24 cellular contexts compared by ENCODE assay signal in the genomic region with DNA sequence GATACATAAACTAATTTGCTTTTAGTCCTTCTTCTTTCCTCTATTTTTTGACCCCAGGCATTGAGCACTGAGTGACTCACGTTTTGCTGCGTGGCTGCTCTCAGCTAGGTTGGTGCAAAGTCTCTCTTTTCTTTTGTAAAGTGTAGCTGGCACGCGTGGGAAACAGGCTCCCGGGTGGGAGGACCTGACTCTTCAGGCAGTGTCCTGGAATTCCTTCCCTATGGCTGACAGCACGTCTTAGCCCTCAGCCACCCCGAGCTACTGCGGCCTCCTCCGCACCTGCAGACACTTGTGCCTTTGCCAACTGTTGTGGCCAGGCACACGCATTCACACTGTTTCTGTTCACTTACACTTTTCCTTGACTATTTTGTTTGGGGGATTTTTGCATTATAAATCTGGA. TPM values are rescaled to one million over a fixed set of nuclear protein-coding genes. Genes with fewer than 3 reads are reported as not detected.
A peak's percentile ranks its signal among the peaks of the same experiment; 100 is the strongest.
DNase-seq lines count a peak whose midpoint lies in the region; ATAC-seq and TF ChIP-seq lines count a peak whose summit lies in the region.
"Had no signal": no experiment of that assay in that cellular context is flagged by ENCODE, and none has a peak within 500 bp of the region (broad histone marks: within the 10 kb centered on the region; RNA-seq: fewer than 3 reads in every experiment).

No MANE protein-coding gene starts in this region.

- no peaks in the 10 kb centered on the region for H3K36me3 Mint-ChIP-seq in CD8-positive, alpha-beta T cell
- H3K36me3 Mint-ChIP-seq in endodermal cell (ENCODE audit: low read depth), result no peaks in the 10 kb centered on the region

- POLR2A ChIA-PET in CD8-positive, alpha-beta T cell (lab: Charles Lee), result no interaction called here

- intact Hi-C loops in CD8-positive, alpha-beta T cell (cut with DNase I, micrococcal nuclease), result no loop called here

- H3K9me3 Mint-ChIP-seq in CD8-positive, alpha-beta T cell, result no peaks in the 10 kb centered on the region
- no peaks in the 10 kb centered on the region for H3K9me3 Mint-ChIP-seq in endodermal cell
- H3K9me3 Mint-ChIP-seq: activated CD4-positive, alpha-beta memory T cell treated with anti-CD3 and anti-CD28 coated beads, Interleukin-2, amount 10 ng/mL, durations not matched to agents 7 days and 5 days had no signal

- H3K9ac ChIP-seq in HUES48 (ENCODE audit: low read depth, low read length), result no peak overlapping the region
- H3K9ac ChIP-seq in endodermal cell (ENCODE audit: extremely low read depth, low read length, poor library complexity, severe bottlenecking), result no peak overlapping the region

- H3K27me3 Mint-ChIP-seq in CD8-positive, alpha-beta T cell (ENCODE audit: low read depth), result peaks cover 31% of the 10 kb centered on the region
- H3K27me3 Mint-ChIP-seq in endodermal cell (ENCODE audit: insufficient read depth), result peaks cover 60% of the 10 kb centered on the region

- H4K20me1 ChIP-seq in osteoblast (ENCODE audit: insufficient read depth, low read length), result no peaks in the 10 kb centered on the region

- peaks cover 12% of the 10 kb centered on the region for H3K4me1 Mint-ChIP-seq in CD8-positive, alpha-beta T cell (ENCODE audit: low read depth)
- H3K4me1 Mint-ChIP-seq in endodermal cell, result no peaks in the 10 kb centered on the region

- H3K4me3 Mint-ChIP-seq in CD8-positive, alpha-beta T cell, result peak overlapping the region; percentile 26
- peak overlapping the region; percentile 17 for H3K4me3 Mint-ChIP-seq in endodermal cell
- H3K4me3 Mint-ChIP-seq: activated CD4-positive, alpha-beta memory T cell treated with anti-CD3 and anti-CD28 coated beads, Interleukin-2, amount 10 ng/mL, durations not matched to agents 7 days and 5 days had no signal

- H3K27me3 ChIP-seq in CD8-positive, alpha-beta T cell (ENCODE audit: insufficient read depth, low read length), result peaks cover 5% of the 10 kb centered on the region
- H3K27me3 ChIP-seq in HUES48 (ENCODE audit: control insufficient read depth, insufficient read depth, low read length) (peaks cover 62% of the 10 kb centered on the region), endodermal cell (ENCODE audit: control insufficient read depth, insufficient read depth, low read length, poor library complexity, severe bottlenecking) (peaks cover 64% of the 10 kb centered on the region), osteoblast (ENCODE audit: insufficient read depth, low read length) (peaks cover 54% of the 10 kb centered on the region)

- no peak overlapping the region for H3K27ac ChIP-seq in CD8-positive, alpha-beta T cell (ENCODE audit: low read depth, low read length)
- H3K27ac ChIP-seq in HUES48 (ENCODE audit: low read depth, low read length), result no peak overlapping the region
- H3K27ac ChIP-seq in endodermal cell (ENCODE audit: low read depth, low read length), result no peak overlapping the region
- no peak overlapping the region for H3K27ac ChIP-seq in osteoblast (ENCODE audit: low read depth, low read length)
- H3K27ac ChIP-seq: dorsolateral prefrontal cortex, foreskin keratinocyte had no signal

- CTCF ChIA-PET in CD8-positive, alpha-beta T cell (lab: Charles Lee), result interaction anchor here (1.3 kb wide), 1 partner anchor 11 kb away, joined by 3 read pairs; no protein-coding TSS in a partner anchor

- no peak overlapping the region for H3K4me3 ChIP-seq in CD8-positive, alpha-beta T cell (ENCODE audit: low read depth, low read length)
- H3K4me3 ChIP-seq in HUES48 (ENCODE audit: low read depth, low read length), result 0 out of 2 replicates have a peak overlapping the region, but pooled peaks have one; percentile 56
- H3K4me3 ChIP-seq in endodermal cell (ENCODE audit: low read length), result no peak overlapping the region
- H3K4me3 ChIP-seq in osteoblast (ENCODE audit: insufficient read depth, low read length), result no peak overlapping the region
- H3K4me3 ChIP-seq: mucosa of descending colon had no signal

- H3K27ac Mint-ChIP-seq in CD8-positive, alpha-beta T cell, result no peak overlapping the region
- H3K27ac Mint-ChIP-seq in endodermal cell, result no peak overlapping the region
- H3K27ac Mint-ChIP-seq: activated CD4-positive, alpha-beta memory T cell treated with anti-CD3 and anti-CD28 coated beads, Interleukin-2, amount 10 ng/mL, durations not matched to agents 7 days and 5 days; CD14-positive monocyte had no signal

- no peaks in the 10 kb centered on the region for H3K79me2 ChIP-seq in osteoblast (ENCODE audit: insufficient read depth, low read length)

- no peak overlapping the region for H2AFZ ChIP-seq in osteoblast (ENCODE audit: low read length)

- no peaks in the 10 kb centered on the region for H3K36me3 ChIP-seq in CD8-positive, alpha-beta T cell (ENCODE audit: insufficient read depth, low read length)
- H3K36me3 ChIP-seq in HUES48 (ENCODE audit: control insufficient read depth, insufficient read depth, low read length) (no peaks in the 10 kb centered on the region), endodermal cell (ENCODE audit: control insufficient read depth, insufficient read depth, low read length) (no peaks in the 10 kb centered on the region), osteoblast (ENCODE audit: insufficient read depth, low read length) (no peaks in the 10 kb centered on the region)

- TF ChIP-seq CTCF in CD8-positive, alpha-beta T cell (IDR thresholded peaks at IDR 0.05), result no peak
- no peak for TF ChIP-seq CTCF in endodermal cell (conservative IDR thresholded peaks at IDR 0.05)
- TF ChIP-seq CTCF in osteoblast (IDR thresholded peaks at IDR 0.05; ENCODE audit: extremely low read depth, low read depth, low read length), result no peak

- WGBS in endodermal cell (ENCODE audit: insufficient coverage in 1 of 2, insufficient read length in 1 of 2), 2 experiments, result 83 to 85% methylated on average over 9 to 10 of the region's 10 CpGs

- no peaks in the 10 kb centered on the region for H3K9me3 ChIP-seq in CD8-positive, alpha-beta T cell (ENCODE audit: low read length)
- H3K9me3 ChIP-seq in HUES48 (ENCODE audit: control insufficient read depth, insufficient read depth, low read length) (no peaks in the 10 kb centered on the region), endodermal cell (ENCODE audit: control insufficient read depth, low read length) (no peaks in the 10 kb centered on the region), osteoblast (ENCODE audit: low read depth, low read length) (no peaks in the 10 kb centered on the region)
- H3K9me3 ChIP-seq: mucosa of descending colon had no signal

- ATAC-seq in CD8-positive, alpha-beta T cell, result no peak
- ATAC-seq in GM21717 (IDR thresholded peaks at IDR 0.05; ENCODE audit: unreplicated experiment), result no peak
- ATAC-seq: left ventricle myocardium superior had no signal

- H3K4me2 ChIP-seq in osteoblast (ENCODE audit: insufficient read depth, low read length), result no peak overlapping the region

- no peak for DNase-seq in CD8-positive, alpha-beta T cell
- no peak for DNase-seq in endodermal cell
- peak; percentile 37 for DNase-seq in osteoblast (ENCODE audit: insufficient read length, low spot score, missing footprints)
- no peak for DNase-seq in NCI-H2081 treated with DMSO at 0.1 percent for 48 hours (lab: John Stamatoyannopoulos, UW)
- no peak for DNase-seq in mesenteric fat pad (ENCODE audit: low spot score)
- DNase-seq: activated gamma-delta T cell; amygdala; DMS153; erythroblast; foreskin keratinocyte; hippocampal formation; left ventricle myocardium superior; mucosa of descending colon; NCI-H1417 treated with DMSO at 0.1 percent for 48 hours; NCI-H526 treated with DMSO at 0.1 percent for 48 hours; stimulated activated CD4-positive, alpha-beta T cell treated with anti-CD3 and anti-CD28 coated beads, Interleukin-4, amount 100 ng/mL, for 4 hours; substantia nigra; T-helper 9 cell had no signal

- H3K4me1 ChIP-seq in CD8-positive, alpha-beta T cell (ENCODE audit: insufficient read depth, low read length), result peaks cover 13% of the 10 kb centered on the region
- H3K4me1 ChIP-seq in HUES48 (ENCODE audit: control insufficient read depth, insufficient read depth, low read length) (no peaks in the 10 kb centered on the region), endodermal cell (ENCODE audit: control insufficient read depth, insufficient read depth, low read length) (no peaks in the 10 kb centered on the region), osteoblast (ENCODE audit: insufficient read depth, low read length) (no peaks in the 10 kb centered on the region)
- H3K4me1 ChIP-seq: foreskin keratinocyte had no signal

RNA-seq across cellular contexts. Expression of a gene that starts 0.9 kb away (rescaled TPM):
- not detected for total RNA-seq in CD8-positive, alpha-beta T cell
- under 1 TPM in 1 of 2 donors, not detected in 1; 0.57 TPM for total RNA-seq in endodermal cell
- polyA plus RNA-seq in endodermal cell (2013, experiment 1 of 2), result not detected
- not detected for polyA plus RNA-seq in endodermal cell (2013, experiment 2 of 2)
- not detected in 2 replicates for total RNA-seq in osteoblast
- total RNA-seq in mesenteric fat pad, result 0.71 TPM
- total RNA-seq: activated CD4-positive, alpha-beta memory T cell treated with anti-CD3 and anti-CD28 coated beads, Interleukin-2, amount 10 ng/mL, durations not matched to agents 7 days and 5 days; foreskin keratinocyte; G401; left ventricle myocardium superior; mucosa of descending colon had no signal
- polyA plus RNA-seq: foreskin keratinocyte had no signal

RNA-seq across cellular contexts. Expression of a gene that starts 57.2 kb away (rescaled TPM):
- total RNA-seq in CD8-positive, alpha-beta T cell, result 10 to 100 TPM; 11.1 to 13.3 TPM
- 1 to 10 TPM; 6.9 to 7.9 TPM for total RNA-seq in endodermal cell
- 5.0 TPM for polyA plus RNA-seq in endodermal cell (2013, experiment 1 of 2)
- 5.1 TPM for polyA plus RNA-seq in endodermal cell (2013, experiment 2 of 2)
- total RNA-seq in osteoblast, result not detected in 2 replicates
- total RNA-seq in mesenteric fat pad, result 26.8 TPM
- polyA plus RNA-seq: CD14-positive monocyte had no signal
